9 cellular contexts compared by ENCODE assay signal in genomic region chr11:27718853-27719574, GRCh38. TPM values are rescaled to one million over a fixed set of nuclear protein-coding genes. Genes with fewer than 3 reads are reported as not detected.
DNase-seq lines count a peak whose midpoint lies in the region; TF ChIP-seq lines count a peak whose summit lies in the region.
"Had no signal": no experiment of that assay in that cellular context is flagged by ENCODE, and none has a peak within 500 bp of the region (broad histone marks: within the 10 kb centered on the region; RNA-seq: fewer than 3 reads in every experiment).

No MANE protein-coding gene starts in this region.

- in situ Hi-C loops in transverse colon (cut with MboI; ENCODE audit: low pct_ligation_motif_present in 1 of 4, low pct_unique_long_range_greater_than_20kb in 1 of 4, low sequenced_read_pairs in 3 of 4) = loop anchor here in 3 of 4 donors (25.0 kb wide), 3 partner anchors 107 to 968 kb away; no protein-coding TSS in a partner anchor

- H3K27me3 Mint-ChIP-seq in activated CD4-positive, alpha-beta memory T cell treated with anti-CD3 and anti-CD28 coated beads for 36 hours = peaks cover 53% of the 10 kb centered on the region

- intact Hi-C loops in transverse colon (cut with DNase I; ENCODE audit: low total_unique reads) = no loop called here
- intact Hi-C loops in activated CD4-positive, alpha-beta memory T cell treated with anti-CD3 and anti-CD28 coated beads for 36 hours (cut with micrococcal nuclease) = no loop called here

- POLR2A ChIA-PET in activated CD4-positive, alpha-beta memory T cell treated with anti-CD3 and anti-CD28 coated beads for 36 hours (lab: Charles Lee) = no interaction called here

- peak overlapping the region in 3 of 4 donors; percentile 13 to 52 (median 25) for H3K4me3 ChIP-seq in transverse colon
- H3K4me3 ChIP-seq: BLaER1 treated with 17β-estradiol and CSF1 and Interleukin-3, amounts not matched to agents 10 nM and 100 nM had no signal

- CTCF ChIA-PET in activated CD4-positive, alpha-beta memory T cell treated with anti-CD3 and anti-CD28 coated beads for 36 hours (lab: Charles Lee) = interaction anchor here (2.4 kb wide), 1 partner anchor 19 kb away, joined by 11 read pairs; the partner anchor contains the start of gene BDNF

- no peak overlapping the region for H3K4me3 Mint-ChIP-seq in activated CD4-positive, alpha-beta memory T cell treated with anti-CD3 and anti-CD28 coated beads for 36 hours

- TF ChIP-seq CTCF in transverse colon (IDR thresholded peaks at IDR 0.05) = no peak

- no peak overlapping the region for H3K27ac Mint-ChIP-seq in activated CD4-positive, alpha-beta memory T cell treated with anti-CD3 and anti-CD28 coated beads for 36 hours

- no peaks in the 10 kb centered on the region for H3K9me3 ChIP-seq in transverse colon

- H3K36me3 ChIP-seq in transverse colon = no peaks in the 10 kb centered on the region
- H3K36me3 ChIP-seq: BLaER1 treated with 17β-estradiol and CSF1 and Interleukin-3, amounts not matched to agents 10 nM and 100 nM had no signal

- 1 to 15% methylated on average over 11 to 35 of the region's 57 CpGs for WGBS in transverse colon (ENCODE audit: low coverage in 1 of 2), 2 donors

- TF ChIP-seq POLR2A in transverse colon (IDR thresholded peaks at IDR 0.05) = no peak

- peaks cover 14 to 31% (median 27%) of the 10 kb centered on the region in 4 donors for H3K4me1 ChIP-seq in transverse colon
- H3K4me1 ChIP-seq: BLaER1 treated with 17β-estradiol and CSF1 and Interleukin-3, amounts not matched to agents 10 nM and 100 nM had no signal

- peaks cover 5% of the 10 kb centered on the region for H3K36me3 Mint-ChIP-seq in activated CD4-positive, alpha-beta memory T cell treated with anti-CD3 and anti-CD28 coated beads for 36 hours

- DNase-seq in NCI-H345 (lab: John Stamatoyannopoulos, UW) (peak; percentile 22), NCI-H345 treated with DMSO at 0.1 percent for 48 hours (lab: John Stamatoyannopoulos, UW; ENCODE audit: unreplicated experiment) (no peak), astrocyte of the hippocampus (ENCODE audit: low read depth, low spot score) (peak; percentile 87), iris pigment epithelial cell (ENCODE audit: low read depth) (peak; percentile 69), transverse colon (peak; percentile 12), NCI-H187 treated with DMSO at 0.1 percent for 48 hours (lab: John Stamatoyannopoulos, UW) (no peak)
- DNase-seq in stimulated activated CD4-positive, alpha-beta T cell treated with anti-CD3 and anti-CD28 coated beads, Interleukin-4, amount 100 ng/mL, for 24 hours = no peak
- DNase-seq in activated CD4-positive, alpha-beta memory T cell treated with anti-CD3 and anti-CD28 coated beads for 36 hours = no peak

- H3K4me1 Mint-ChIP-seq in activated CD4-positive, alpha-beta memory T cell treated with anti-CD3 and anti-CD28 coated beads for 36 hours (ENCODE audit: low read depth) = peaks cover 13% of the 10 kb centered on the region

- no peak overlapping the region for H3K27ac ChIP-seq in transverse colon
- H3K27ac ChIP-seq: BLaER1 treated with 17β-estradiol and CSF1 and Interleukin-3, amounts not matched to agents 10 nM and 100 nM had no signal

- no peak for TF ChIP-seq EP300 in transverse colon (IDR thresholded peaks at IDR 0.05; ENCODE audit: low read depth)

- H3K9me3 Mint-ChIP-seq in activated CD4-positive, alpha-beta memory T cell treated with anti-CD3 and anti-CD28 coated beads for 36 hours = no peaks in the 10 kb centered on the region

- peaks cover 98% of the 10 kb centered on the region for H3K27me3 ChIP-seq in transverse colon
- H3K27me3 ChIP-seq: BLaER1 treated with 17β-estradiol and CSF1 and Interleukin-3, amounts not matched to agents 10 nM and 100 nM had no signal

RNA-seq across cellular contexts. Expression of gene BDNF, which starts 18.8 kb away (rescaled TPM):
- under 1 TPM in 2 of 4 donors, not detected in 2; 0.14 to 0.64 TPM for total RNA-seq in transverse colon
- not detected for total RNA-seq in activated CD4-positive, alpha-beta memory T cell treated with anti-CD3 and anti-CD28 coated beads for 36 hours

Comparison
In these comparisons a context has a peak if more than half of its experiments do, and no peak if none do; other contexts are left out.
1. DNase-seq: peak in NCI-H345 (single experiment), astrocyte of the hippocampus (single experiment), iris pigment epithelial cell (single experiment) and transverse colon (single experiment); none in NCI-H345 treated with DMSO at 0.1 percent for 48 hours (single experiment), stimulated activated CD4-positive, alpha-beta T cell treated with anti-CD3 and anti-CD28 coated beads, Interleukin-4, amount 100 ng/mL, for 24 hours (single experiment), NCI-H187 treated with DMSO at 0.1 percent for 48 hours (single experiment) and activated CD4-positive, alpha-beta memory T cell treated with anti-CD3 and anti-CD28 coated beads for 36 hours (single experiment).